Comparison of ENCODE assay signal across 8 cellular contexts in the genomic region with DNA sequence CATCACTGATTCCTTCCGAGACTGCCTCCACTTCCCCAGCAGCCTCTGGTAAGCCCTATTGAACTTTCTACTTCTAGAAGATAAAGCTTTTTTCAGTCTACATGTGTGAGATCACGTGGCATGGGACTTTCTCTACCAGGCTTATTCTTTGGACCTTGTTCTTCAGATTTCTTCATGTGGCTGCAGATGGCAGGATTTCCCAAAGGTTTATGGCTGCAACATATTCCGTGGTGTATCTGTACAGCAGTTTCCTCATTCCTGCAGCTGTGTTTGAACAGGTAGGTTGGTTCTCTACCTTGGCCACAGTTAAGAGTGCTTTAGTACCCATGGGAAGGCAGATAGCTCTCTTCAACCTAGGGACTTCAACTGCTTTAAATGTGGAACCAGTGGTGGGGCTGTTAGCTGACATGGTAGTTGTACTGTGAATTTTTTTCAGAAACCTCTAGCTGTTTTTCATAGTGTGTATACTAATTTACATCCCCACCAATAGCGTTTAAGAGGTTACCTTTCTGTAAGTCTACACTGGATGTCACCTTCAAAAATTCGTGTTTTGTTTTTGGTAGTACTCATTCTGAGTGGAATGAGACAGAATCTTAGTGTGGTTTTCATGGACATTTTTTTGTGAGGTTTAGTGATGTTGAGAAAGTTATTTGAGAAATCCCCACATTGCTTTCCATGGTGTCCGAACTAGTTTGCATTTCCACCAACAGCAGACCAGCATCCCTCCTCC.
DNase-seq lines count a peak whose midpoint lies in the region; FAIRE-seq and TF ChIP-seq lines count a peak whose summit lies in the region.
"Not testable (repeated sequence)": the region's sequence is repeated elsewhere in the genome, so short reads cannot be mapped to it uniquely, and the experiment has no call there.

No MANE protein-coding gene starts in this region.

- 32 to 61% (median 41%) methylated on average over 6 of the region's 6 CpGs for WGBS in small intestine, 3 donors

- DNase-seq in DMS53 (lab: John Stamatoyannopoulos, UW) = peak; percentile 31
- DNase-seq in HT-29 (ENCODE audit: low spot score) = peak; percentile 35
- peak; percentile 55 for DNase-seq in RCC 7860 (ENCODE audit: low spot score)
- DNase-seq in astrocyte of the spinal cord (ENCODE audit: low read depth, low spot score) = peak; percentile 44
- DNase-seq in colonic mucosa = peak; percentile 61
- DNase-seq in glomerular visceral epithelial cell (ENCODE audit: extremely low spot score) = peak; percentile 70
- peak; percentile 69 for DNase-seq in mucosa of gallbladder (ENCODE audit: low spot score)
- peak; percentile 96 for DNase-seq in small intestine

- FAIRE-seq in RCC 7860 (lab: Jason Lieb, UNC) = peak; percentile 79
- FAIRE-seq in small intestine (lab: Jason Lieb, UNC) = not testable (repeated sequence)

- not testable (repeated sequence) for H3K27me3 ChIP-seq in colonic mucosa; small intestine (ENCODE audit: control insufficient read depth in 2 of 2, insufficient read depth in 2 of 2, low read length in 2 of 2)

- in situ Hi-C loops in astrocyte of the spinal cord (cut with HindIII; ENCODE audit: low sequenced_read_pairs) = not testable (repeated sequence)

- not testable (repeated sequence) for H3K4me3 ChIP-seq in astrocyte of the spinal cord (ENCODE audit: low read depth, low read length); colonic mucosa; small intestine (ENCODE audit: low read depth in 1 of 2, low read length in 2 of 2)

- H3K36me3 ChIP-seq in colonic mucosa; small intestine (ENCODE audit: control insufficient read depth in 2 of 2, insufficient read depth in 2 of 2, low read length in 2 of 2): not testable (repeated sequence)

- H3K27ac ChIP-seq in colonic mucosa = not testable (repeated sequence)
- H3K27ac ChIP-seq in small intestine (ENCODE audit: low read depth in 1 of 2, low read length in 1 of 2) = peak overlapping the region in 1 of 2 donors; percentile 27

- intact Hi-C loops in colonic mucosa (cut with DNase I) = not testable (repeated sequence)

- H3K9me3 ChIP-seq in colonic mucosa; small intestine (ENCODE audit: control insufficient read depth, low read depth): not testable (repeated sequence)

- TF ChIP-seq CTCF in astrocyte of the spinal cord (IDR thresholded peaks at IDR 0.05; ENCODE audit: low read depth, low read length); colonic mucosa (IDR thresholded peaks at IDR 0.05): not testable (repeated sequence)

- not testable (repeated sequence) for H3K9ac ChIP-seq in colonic mucosa (ENCODE audit: low read depth in 2 of 2, low read length in 2 of 2)

- not testable (repeated sequence) for H3K4me1 ChIP-seq in colonic mucosa; small intestine (ENCODE audit: control insufficient read depth in 2 of 2, insufficient read depth in 1 of 2, low read depth in 1 of 2, low read length in 1 of 2)

Comparison
In these comparisons a context has a peak if more than half of its experiments do, and no peak if none do; other contexts are left out.
1. DNase-seq: peak in every context shown above with its lines; median percentile 96 in small intestine; 70 in glomerular visceral epithelial cell; 69 in mucosa of gallbladder; 61 in colonic mucosa; 55 in RCC 7860; 44 in astrocyte of the spinal cord; 35 in HT-29; 31 in DMS53.